9 cellular contexts compared by ENCODE assay signal in the genomic region with DNA sequence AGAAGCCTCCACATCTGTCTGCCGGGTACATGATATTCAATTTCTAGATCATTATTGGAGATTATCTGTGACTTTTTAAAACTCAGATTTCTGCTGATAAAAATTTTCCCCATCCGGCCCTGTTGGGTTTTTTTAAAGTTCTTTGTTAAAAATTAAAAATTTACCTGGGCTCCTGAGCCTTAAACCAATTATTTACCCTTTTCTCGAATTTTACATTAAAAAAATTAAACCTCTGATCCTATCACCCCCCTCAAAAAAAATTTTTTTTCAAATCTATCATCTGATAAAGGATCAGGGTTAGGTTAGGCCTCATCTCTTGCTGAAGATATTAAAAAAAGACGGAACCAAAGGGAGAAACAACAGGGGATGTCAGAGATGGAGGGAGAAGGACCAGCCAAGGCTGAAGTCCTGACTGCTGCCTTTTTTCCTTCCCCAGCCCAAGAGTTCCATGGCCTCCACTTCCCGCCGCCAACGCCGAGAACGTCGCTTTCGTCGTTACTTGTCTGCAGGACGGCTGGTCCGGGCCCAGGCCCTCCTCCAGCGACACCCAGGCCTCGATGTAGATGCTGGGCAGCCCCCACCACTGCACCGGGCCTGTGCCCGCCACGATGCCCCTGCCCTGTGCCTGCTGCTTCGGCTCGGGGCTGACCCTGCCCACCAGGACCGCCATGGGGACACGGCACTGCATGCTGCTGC. TPM values are rescaled to one million over a fixed set of nuclear protein-coding genes. Genes with fewer than 3 reads are reported as not detected.
DNase-seq lines count a peak whose midpoint lies in the region; ATAC-seq and TF ChIP-seq lines count a peak whose summit lies in the region.
"Had no signal": no experiment of that assay in that cellular context is flagged by ENCODE, and none has a peak within 500 bp of the region (broad histone marks: within the 10 kb centered on the region; RNA-seq: fewer than 3 reads in every experiment).

No MANE protein-coding gene starts in this region.

- H3K4me2 ChIP-seq in trophoblast cell (ENCODE audit: low read length), result peak overlapping the region; percentile 75

- H3K9ac ChIP-seq in ES-I3 (ENCODE audit: low read depth, low read length), result peak overlapping the region; percentile 46
- no peak overlapping the region for H3K9ac ChIP-seq in trophoblast cell (ENCODE audit: low read length)

- TF ChIP-seq CTCF in esophagus muscularis mucosa (IDR thresholded peaks at IDR 0.05), result no peak

- no peak for DNase-seq in SJCRH30
- DNase-seq in esophagus muscularis mucosa (ENCODE audit: extremely low spot score), result no peak
- no peak for DNase-seq in trophoblast cell
- no peak for DNase-seq in posterior vena cava (ENCODE audit: low spot score)
- DNase-seq in NCI-H1930 (lab: John Stamatoyannopoulos, UW), result no peak
- no peak for DNase-seq in T-helper 9 cell

- peak overlapping the region; percentile 0 for H3K18ac ChIP-seq in trophoblast cell (ENCODE audit: low read length)

- peak overlapping the region; percentile 52 for H4K91ac ChIP-seq in trophoblast cell (ENCODE audit: low read depth, low read length)

- peak overlapping the region; percentile 1 for H2BK12ac ChIP-seq in trophoblast cell (ENCODE audit: low read length)

- H4K12ac ChIP-seq in trophoblast cell (ENCODE audit: low read depth, low read length), result peak overlapping the region; percentile 5

- H3K4me1 ChIP-seq in ES-I3 (ENCODE audit: insufficient read depth, low read length), result peaks cover 6% of the 10 kb centered on the region
- H3K4me1 ChIP-seq in SJCRH30, result peaks cover 21% of the 10 kb centered on the region
- peaks cover 16 to 48% (median 45%) of the 10 kb centered on the region in 4 donors for H3K4me1 ChIP-seq in esophagus muscularis mucosa
- H3K4me1 ChIP-seq in trophoblast cell (ENCODE audit: control insufficient read depth in 1 of 2, insufficient read depth in 2 of 2, low read length in 2 of 2), result peaks cover 4 to 5% of the 10 kb centered on the region in 2 experiments

- no peak overlapping the region for H2BK120ac ChIP-seq in trophoblast cell (ENCODE audit: insufficient read depth, low read length, poor library complexity)

- H3K27me3 ChIP-seq in SJCRH30 (no peaks in the 10 kb centered on the region), esophagus muscularis mucosa (no peaks in the 10 kb centered on the region), trophoblast cell (ENCODE audit: insufficient read depth, low read length) (no peaks in the 10 kb centered on the region)

- H3K36me3 ChIP-seq in ES-I3 (ENCODE audit: insufficient read depth, low read length) (no peaks in the 10 kb centered on the region), SJCRH30 (no peaks in the 10 kb centered on the region), esophagus muscularis mucosa (peaks cover 9 to 38% (median 28%) of the 10 kb centered on the region in 4 donors), trophoblast cell (ENCODE audit: control insufficient read depth in 1 of 2, insufficient read depth in 2 of 2, low read length in 2 of 2) (peaks cover 4 to 7% of the 10 kb centered on the region in 2 experiments)

- WGBS in esophagus muscularis mucosa, result 76% methylated on average over 22 of the region's 23 CpGs
- 100% methylated on average over 1 of the region's 23 CpGs for WGBS in trophoblast cell (ENCODE audit: extremely low coverage, insufficient coverage, insufficient read length)

- H3K14ac ChIP-seq in trophoblast cell (ENCODE audit: low read length), result peak overlapping the region; percentile 23

- intact Hi-C loops in esophagus muscularis mucosa (cut with DNase I) (loop anchor here (5.0 kb wide), 1 partner anchor 34 kb away; a partner anchor contains a TSS), posterior vena cava (cut with DNase I) (loop anchor here in 1 of 2 donors (5.0 kb wide), 1 partner anchor 49 kb away; no protein-coding TSS in a partner anchor)

- TF ChIP-seq POLR2A in esophagus muscularis mucosa (IDR thresholded peaks at IDR 0.05; ENCODE audit: low read depth), result no peak

- H3K79me1 ChIP-seq in trophoblast cell (ENCODE audit: low read length), result peaks cover 2% of the 10 kb centered on the region

- H2AK5ac ChIP-seq in trophoblast cell (ENCODE audit: low read length), result peak overlapping the region; percentile 48

- no peak overlapping the region for H2BK5ac ChIP-seq in trophoblast cell (ENCODE audit: low read depth, low read length, poor library complexity)

- no peaks in the 10 kb centered on the region for H3K79me2 ChIP-seq in trophoblast cell (ENCODE audit: control insufficient read depth, insufficient read depth, low read length, poor library complexity)

- peak overlapping the region; percentile 82 for H4K8ac ChIP-seq in trophoblast cell (ENCODE audit: low read depth, low read length)

- peak overlapping the region; percentile 37 for H3K4ac ChIP-seq in trophoblast cell (ENCODE audit: low read depth, low read length)

- no peak overlapping the region for H3K23ac ChIP-seq in trophoblast cell (ENCODE audit: low read length)

- peak overlapping the region; percentile 2 for H2AFZ ChIP-seq in trophoblast cell (ENCODE audit: insufficient read depth, low read length, poor library complexity)

- H3K27ac ChIP-seq in SJCRH30 (peak overlapping the region; percentile 27; the same call in 1 of the 2 replicates), esophagus muscularis mucosa (replicated peaks in 1 of 4) (peak overlapping the region; percentile 82 to 86 (median 84)), trophoblast cell (ENCODE audit: low read depth, low read length) (no peak overlapping the region)

- no peak for ATAC-seq in GM18498 (IDR thresholded peaks at IDR 0.05; ENCODE audit: unreplicated experiment)

- TF ChIP-seq EP300 in esophagus muscularis mucosa (IDR thresholded peaks at IDR 0.05), result no peak

- H3K9me3 ChIP-seq in ES-I3 (ENCODE audit: control insufficient read depth, insufficient read depth, low read length) (no peaks in the 10 kb centered on the region), SJCRH30 (replicated peaks) (no peaks in the 10 kb centered on the region), esophagus muscularis mucosa (no peaks in the 10 kb centered on the region), trophoblast cell (ENCODE audit: insufficient read depth, low read depth, low read length) (no peaks in the 10 kb centered on the region)

- H3K4me3 ChIP-seq in SJCRH30, result peak overlapping the region; percentile 59
- peak overlapping the region; percentile 49 to 60 (median 54) for H3K4me3 ChIP-seq in esophagus muscularis mucosa
- H3K4me3 ChIP-seq in trophoblast cell (ENCODE audit: low read depth, low read length), result peak overlapping the region; percentile 38

RNA-seq across cellular contexts. Expression of a gene that starts 0.5 kb away (rescaled TPM):
- total RNA-seq in SJCRH30 (2014; rRNA removed; shearing (Covaris generic)), result 8.5 and 10.6 TPM in 2 replicates
- total RNA-seq in esophagus muscularis mucosa, result 10 to 100 TPM; 24.4 to 42.6 (median 29.6) TPM
- polyA plus RNA-seq in trophoblast cell (2013), result 14.9 and 15.8 TPM in 2 replicates
- total RNA-seq in posterior vena cava, result 10 to 100 TPM; 12.0 to 13.2 TPM

RNA-seq across cellular contexts. Expression of a gene that starts 1.5 kb away (rescaled TPM):
- total RNA-seq in SJCRH30 (2014; rRNA removed; shearing (Covaris generic)), result 0.91 and 1.4 TPM in 2 replicates
- total RNA-seq in esophagus muscularis mucosa, result 1 to 10 TPM; 2.0 to 5.0 (median 2.2) TPM
- polyA plus RNA-seq in trophoblast cell (2013), result 0.50 and 0.60 TPM in 2 replicates
- total RNA-seq in posterior vena cava, result 1 to 10 TPM in 1 of 2 donors, under 1 TPM in 1; 0.43 to 1.2 TPM
- total RNA-seq: dermis microvascular lymphatic vessel endothelial cell had no signal

RNA-seq across cellular contexts. Expression of a gene that starts 6.1 kb away (rescaled TPM):
- total RNA-seq in SJCRH30 (2014; rRNA removed; shearing (Covaris generic)), result 673 and 762 TPM in 2 replicates
- total RNA-seq in esophagus muscularis mucosa, result 100 to 1,000 TPM; 186 to 257 (median 213) TPM
- polyA plus RNA-seq in trophoblast cell (2013), result 203 and 220 TPM in 2 replicates
- 100 to 1,000 TPM; 165 to 180 TPM for total RNA-seq in posterior vena cava

RNA-seq across cellular contexts. Expression of a gene that starts 19.1 kb away (rescaled TPM):
- total RNA-seq in SJCRH30 (2014; rRNA removed; shearing (Covaris generic)), result not detected in 2 replicates
- total RNA-seq in esophagus muscularis mucosa, result not detected
- not detected in 2 replicates for polyA plus RNA-seq in trophoblast cell (2013)
- not detected for total RNA-seq in posterior vena cava
- total RNA-seq: dermis microvascular lymphatic vessel endothelial cell had no signal

RNA-seq across cellular contexts. Expression of a gene that starts 24.2 kb away (rescaled TPM):
- total RNA-seq in SJCRH30 (2014; rRNA removed; shearing (Covaris generic)), result not detected in 2 replicates
- total RNA-seq in esophagus muscularis mucosa (not detected), posterior vena cava (not detected)
- 0.16 and 0.26 TPM in 2 replicates for polyA plus RNA-seq in trophoblast cell (2013)
- total RNA-seq: dermis microvascular lymphatic vessel endothelial cell had no signal
